ENCODE assay signal across 23 cellular contexts in the genomic region with DNA sequence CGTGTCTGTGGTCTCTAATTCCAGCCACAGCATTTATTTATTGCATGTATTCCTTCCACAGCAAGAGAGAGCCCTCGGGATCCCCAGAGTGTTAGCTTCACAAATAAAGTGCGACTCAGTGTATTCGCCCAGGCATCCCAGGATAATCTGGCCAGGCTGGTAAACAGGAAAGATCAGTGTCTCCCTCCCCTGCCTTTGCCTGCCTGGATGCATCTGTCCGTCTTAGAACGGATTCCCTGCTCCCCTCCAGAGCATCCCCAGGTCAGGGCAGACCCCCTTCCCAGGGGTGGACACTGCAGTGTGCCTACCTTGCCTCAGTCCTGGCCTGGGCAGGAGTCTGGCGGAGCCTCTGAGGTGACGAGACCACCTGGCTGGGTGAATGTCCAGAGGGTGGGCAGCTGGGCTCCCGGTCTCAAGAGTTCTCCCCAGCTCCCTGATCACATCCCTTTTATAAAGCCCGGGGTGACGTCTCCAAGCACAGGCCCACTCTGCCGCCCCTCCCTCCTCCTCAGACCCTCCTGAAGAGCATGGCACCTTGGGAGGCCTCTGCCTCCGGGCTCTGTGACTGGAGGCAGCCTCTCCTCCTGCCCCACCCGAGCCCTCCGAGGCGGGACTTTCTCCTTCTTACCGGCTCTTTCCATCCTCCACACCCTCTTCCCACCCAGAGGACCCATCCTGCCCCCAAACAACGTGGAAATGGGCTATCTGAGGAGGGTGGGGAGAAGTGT. TPM values are rescaled to one million over a fixed set of nuclear protein-coding genes. Genes with fewer than 3 reads are reported as not detected.
DNase-seq lines count a peak whose midpoint lies in the region; ATAC-seq, FAIRE-seq and TF ChIP-seq lines count a peak whose summit lies in the region.
"Had no signal": no experiment of that assay in that cellular context is flagged by ENCODE, and none has a peak within 500 bp of the region (broad histone marks: within the 10 kb centered on the region; RNA-seq: fewer than 3 reads in every experiment).

A gene with protein sequence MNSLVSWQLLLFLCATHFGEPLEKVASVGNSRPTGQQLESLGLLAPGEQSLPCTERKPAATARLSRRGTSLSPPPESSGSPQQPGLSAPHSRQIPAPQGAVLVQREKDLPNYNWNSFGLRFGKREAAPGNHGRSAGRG (minus strand): TSS at position 424 of the 728 bp plus-strand sequence. CDS start 3,615 bp downstream, outside the sequence.

- peak within 1 kb of the TSS; percentile 100 for H3K23ac ChIP-seq in IMR-90 (ENCODE audit: low read depth, low read length)

- BruUV-seq in IMR-90 (replicated peaks; lab: Mats Ljungman, UMichigan) (no TSS peak), endothelial cell of umbilical vein (replicated peaks; lab: Mats Ljungman, UMichigan) (no TSS peak)

- peak within 1 kb of the TSS; percentile 100 for H2BK15ac ChIP-seq in IMR-90 (ENCODE audit: low read depth, low read length)

- H3K27me3 ChIP-seq in BJ (ENCODE audit: control insufficient read depth, insufficient read depth, low read length) = no peaks in the 10 kb centered on the region
- no peaks in the 10 kb centered on the region for H3K27me3 ChIP-seq in IMR-90 (ENCODE audit: control insufficient read depth, insufficient read depth, low read length)
- no peaks in the 10 kb centered on the region for H3K27me3 ChIP-seq in endothelial cell of umbilical vein (ENCODE audit: control insufficient read depth in 2 of 2, insufficient read depth in 2 of 2, low read length in 2 of 2)
- H3K27me3 ChIP-seq in neural progenitor cell = peaks cover 22% of the 10 kb centered on the region
- H3K27me3 ChIP-seq: vagina had no signal

- POLR2A ChIA-PET in BJ (lab: Charles Lee) (no interaction called here), IMR-90 (lab: Charles Lee; ENCODE audit: unreplicated experiment) (no interaction called here), endothelial cell of umbilical vein (lab: Charles Lee) (no interaction called here)

- H3K27me3 Mint-ChIP-seq in neural progenitor cell (ENCODE audit: insufficient read depth, low read depth) = peaks cover 26% of the 10 kb centered on the region
- peaks cover 12% of the 10 kb centered on the region for H3K27me3 Mint-ChIP-seq in activated T-helper 2 cell treated with anti-CD3 and anti-CD28 coated beads, Interferon-gamma antibody, Interleukin-2, Interleukin-4, amounts not matched to agents 10 μg/mL and 5 μg/mL and 100 μg/mL, durations not matched to agents 14 hours and 24 hours and 36 hours (ENCODE audit: low read depth)

- H3K36me3 Mint-ChIP-seq in neural progenitor cell = no peaks in the 10 kb centered on the region
- no peaks in the 10 kb centered on the region for H3K36me3 Mint-ChIP-seq in activated T-helper 2 cell treated with anti-CD3 and anti-CD28 coated beads, Interferon-gamma antibody, Interleukin-2, Interleukin-4, amounts not matched to agents 10 μg/mL and 5 μg/mL and 100 μg/mL, durations not matched to agents 14 hours and 24 hours and 36 hours (ENCODE audit: low read depth)
- H3K36me3 Mint-ChIP-seq: IgD-negative memory B cell; naive thymus-derived CD8-positive, alpha-beta T cell had no signal

- peak within 1 kb of the TSS; percentile 72 to 99 for H4K8ac ChIP-seq in IMR-90 (ENCODE audit: low read depth in 2 of 2, low read length in 2 of 2)

- TF ChIP-seq POLR2A in IMR-90 (IDR thresholded peaks at IDR 0.05; ENCODE audit: low read depth, low read length) (no peak), endothelial cell of umbilical vein (IDR thresholded peaks at IDR 0.05; ENCODE audit: low read depth, low read length) (no peak)

- H4K20me1 ChIP-seq in IMR-90 (ENCODE audit: insufficient read depth, low read length) = no peaks in the 10 kb centered on the region
- no peaks in the 10 kb centered on the region for H4K20me1 ChIP-seq in endothelial cell of umbilical vein (replicated peaks; ENCODE audit: control insufficient read depth, extremely low read depth, insufficient read depth, low read length)
- H4K20me1 ChIP-seq in neural progenitor cell (ENCODE audit: low read depth) = no peaks in the 10 kb centered on the region

- TF ChIP-seq CTCF in BJ (IDR thresholded peaks at IDR 0.05; ENCODE audit: insufficient read depth, low read depth, low read length) = no peak
- no peak for TF ChIP-seq CTCF in IMR-90 (conservative IDR thresholded peaks at IDR 0.05; ENCODE audit: low read depth, low read length)
- TF ChIP-seq CTCF in endothelial cell of umbilical vein (IDR thresholded peaks at IDR 0.05; ENCODE audit: extremely low read depth in 1 of 2, insufficient read depth in 1 of 2, low read depth in 1 of 2, low read length in 2 of 2) = no peak
- TF ChIP-seq CTCF in neural progenitor cell (IDR thresholded peaks at IDR 0.05) = no peak

- dilution Hi-C loops in IMR-90 (cut with HindIII; ENCODE audit: low sequenced_read_pairs, unreplicated experiment) = no loop called here
- dilution Hi-C loops in endothelial cell of umbilical vein (cut with MboI; ENCODE audit: extremely low pct_ligation_motif_present, low sequenced_read_pairs) = no loop called here

- no peaks in the 10 kb centered on the region for H3K9me3 ChIP-seq in IMR-90 (ENCODE audit: control insufficient read depth, insufficient read depth, low read length)
- H3K9me3 ChIP-seq in endothelial cell of umbilical vein (replicated peaks; ENCODE audit: control insufficient read depth, insufficient read depth, low read length) = no peaks in the 10 kb centered on the region
- H3K9me3 ChIP-seq in neural progenitor cell (ENCODE audit: low read depth) = no peaks in the 10 kb centered on the region
- H3K9me3 ChIP-seq: vagina had no signal

- peak within 1 kb of the TSS; percentile 100 for H2AK5ac ChIP-seq in IMR-90 (ENCODE audit: low read depth, low read length)

- intact Hi-C loops in IMR-90 (cut with micrococcal nuclease) (no loop called here), endothelial cell of umbilical vein (cut with micrococcal nuclease) (no loop called here)
- intact Hi-C loops in activated T-helper 2 cell treated with anti-CD3 and anti-CD28 coated beads, Interferon-gamma antibody, Interleukin-2, Interleukin-4, amounts not matched to agents 10 μg/mL and 5 μg/mL and 100 μg/mL, durations not matched to agents 14 hours and 24 hours and 36 hours (cut with micrococcal nuclease) = no loop called here

- peak; percentile 10 for ATAC-seq in IMR-90 (ENCODE audit: low read depth)
- ATAC-seq: naive thymus-derived CD8-positive, alpha-beta T cell; Right ventricle myocardium inferior had no signal

- no peak for DNase-seq in BJ (ENCODE audit: low read depth)
- DNase-seq in IMR-90 = peak; percentile 16
- no peak for DNase-seq in endothelial cell of umbilical vein (ENCODE audit: low read depth, low spot score)
- no peak for DNase-seq in neural progenitor cell (ENCODE audit: low spot score)
- DNase-seq in T-helper 9 cell = no peak
- no peak for DNase-seq in NCI-H526 treated with DMSO at 0.1 percent for 48 hours (lab: John Stamatoyannopoulos, UW)
- DNase-seq in activated T-helper 2 cell treated with anti-CD3 and anti-CD28 coated beads, Interferon-gamma antibody, Interleukin-2, Interleukin-4, amounts not matched to agents 10 μg/mL and 5 μg/mL and 100 μg/mL, durations not matched to agents 14 hours and 24 hours and 36 hours (ENCODE audit: low spot score) = no peak
- no peak for DNase-seq in NCI-H1048 (lab: John Stamatoyannopoulos, UW)
- DNase-seq: activated CD4-positive, alpha-beta T cell treated with anti-CD3 and anti-CD28 coated beads, Interleukin-2, amount 50 U/mL, for 4 hours; activated naive CD4-positive, alpha-beta T cell treated with anti-CD3 and anti-CD28 coated beads, Interleukin-2, amount 50 U/mL, for 16 hours; activated T-cell treated with anti-CD3 and anti-CD28 coated beads, Interleukin-2, amount 50 U/mL, for 1 hour; DMS153; mammary epithelial cell; naive thymus-derived CD8-positive, alpha-beta T cell; NCI-H2029 treated with DMSO at 0.1 percent for 48 hours; stimulated activated CD4-positive, alpha-beta T cell treated with anti-CD3 and anti-CD28 coated beads, Interleukin-4, amount 100 ng/mL, for 24 hours; T-helper 1 cell had no signal

- H3K9ac ChIP-seq in IMR-90 (ENCODE audit: low read depth, low read length) = peak within 1 kb of the TSS; percentile 0; the same call in 1 of the 2 replicates
- H3K9ac ChIP-seq in endothelial cell of umbilical vein (replicated peaks; ENCODE audit: extremely low read depth, insufficient read depth, low read length) = no peak within 1 kb of the TSS
- H3K9ac ChIP-seq in neural progenitor cell = no peak within 1 kb of the TSS

- H4K91ac ChIP-seq in IMR-90 (ENCODE audit: insufficient read depth, low read depth, low read length) = peak within 1 kb of the TSS; percentile 99

- peaks cover 6 to 31% of the 10 kb centered on the region in 2 experiments; a peak in 3 of 4 replicates for H3K79me1 ChIP-seq in IMR-90 (ENCODE audit: low read depth in 1 of 2, low read length in 2 of 2)

- peak within 1 kb of the TSS; percentile 92; the same call in 1 of the 2 replicates for H4K5ac ChIP-seq in IMR-90 (ENCODE audit: low read depth, low read length)

- FAIRE-seq in endothelial cell of umbilical vein (lab: Jason Lieb, UNC) = peak; percentile 55
- FAIRE-seq: colon had no signal

- peak within 1 kb of the TSS; percentile 81 for H2AK9ac ChIP-seq in IMR-90 (replicated peaks; ENCODE audit: low read depth, low read length, poor library complexity)

- H2BK5ac ChIP-seq in IMR-90 (ENCODE audit: low read depth, low read length, poor library complexity, severe bottlenecking) = peak within 1 kb of the TSS; percentile 100

- no peak for TF ChIP-seq RAD21 in IMR-90 (IDR thresholded peaks at IDR 0.05; ENCODE audit: low read length)

- peak within 1 kb of the TSS; percentile 100 for H2BK120ac ChIP-seq in IMR-90 (ENCODE audit: low read depth, low read length)

- H2AFZ ChIP-seq in IMR-90 (replicated peaks; ENCODE audit: low read length, poor library complexity) (peak within 1 kb of the TSS; percentile 80), endothelial cell of umbilical vein (ENCODE audit: low read depth, low read length) (peak within 1 kb of the TSS; percentile 72), neural progenitor cell (replicated peaks) (peak within 1 kb of the TSS; percentile 17)

- H3K4me3 Mint-ChIP-seq in neural progenitor cell = no peak within 1 kb of the TSS
- no peak within 1 kb of the TSS for H3K4me3 Mint-ChIP-seq in activated T-helper 2 cell treated with anti-CD3 and anti-CD28 coated beads, Interferon-gamma antibody, Interleukin-2, Interleukin-4, amounts not matched to agents 10 μg/mL and 5 μg/mL and 100 μg/mL, durations not matched to agents 14 hours and 24 hours and 36 hours (ENCODE audit: low read depth)
- H3K4me3 Mint-ChIP-seq: IgD-negative memory B cell had no signal

- H3K56ac ChIP-seq in IMR-90 (ENCODE audit: extremely low read depth, insufficient read depth, low read length) = peak within 1 kb of the TSS; percentile 65; the same call in 1 of the 2 replicates

- CTCF ChIA-PET in BJ (lab: Yijun Ruan, JAX) = interaction anchor here (3.8 to 5.1 kb wide), 2 partner anchors 11 to 31 kb away, joined by 46 to 51 read pairs; a partner anchor contains a TSS
- CTCF ChIA-PET in IMR-90 (lab: Yijun Ruan, JAX) = interaction anchor here (0.9 kb wide), 1 partner anchor 34 kb away, joined by 3 read pairs; no protein-coding TSS in a partner anchor
- CTCF ChIA-PET in endothelial cell of umbilical vein (lab: Charles Lee) = interaction anchor here (3.8 kb wide), 1 partner anchor 10 kb away, joined by 86 read pairs; no protein-coding TSS in a partner anchor

- peak within 1 kb of the TSS; percentile 45; the same call in 1 of the 2 replicates for H3K4me2 ChIP-seq in IMR-90 (ENCODE audit: low read depth, low read length)
- no peak within 1 kb of the TSS for H3K4me2 ChIP-seq in endothelial cell of umbilical vein (ENCODE audit: insufficient read depth, low read length)
- H3K4me2 ChIP-seq in neural progenitor cell = no peak within 1 kb of the TSS

- H3K4me1 ChIP-seq in IMR-90 (ENCODE audit: control insufficient read depth, insufficient read depth, low read length) (peaks cover 34% of the 10 kb centered on the region), endothelial cell of umbilical vein (ENCODE audit: control insufficient read depth, extremely low read depth, insufficient read depth, low read length) (peaks cover 39% of the 10 kb centered on the region), neural progenitor cell (peaks cover 4% of the 10 kb centered on the region)
- H3K4me1 ChIP-seq: vagina had no signal

- no peaks in the 10 kb centered on the region for H3K79me2 ChIP-seq in endothelial cell of umbilical vein (ENCODE audit: control insufficient read depth, insufficient read depth, low read length)
- H3K79me2 ChIP-seq in neural progenitor cell (ENCODE audit: low read depth) = no peaks in the 10 kb centered on the region

- no peaks in the 10 kb centered on the region for H3K36me3 ChIP-seq in BJ (ENCODE audit: control insufficient read depth, insufficient read depth, low read length)
- no peaks in the 10 kb centered on the region for H3K36me3 ChIP-seq in IMR-90 (ENCODE audit: control insufficient read depth, insufficient read depth, low read length)
- H3K36me3 ChIP-seq in endothelial cell of umbilical vein (ENCODE audit: control insufficient read depth in 2 of 2, extremely low read depth in 1 of 2, insufficient read depth in 2 of 2, low read length in 2 of 2) = no peaks in the 10 kb centered on the region
- no peaks in the 10 kb centered on the region for H3K36me3 ChIP-seq in neural progenitor cell
- H3K36me3 ChIP-seq: vagina had no signal

- peak within 1 kb of the TSS; percentile 100 for H3K4ac ChIP-seq in IMR-90 (ENCODE audit: low read depth, low read length)

- H2BK20ac ChIP-seq in IMR-90 (ENCODE audit: low read depth, low read length) = peak within 1 kb of the TSS; percentile 100

- whole genome bisulfite sequencing in IMR-90 (ENCODE audit: extremely low coverage in 2 of 2, insufficient read length in 1 of 2), 2 experiments = 36% methylated on average over 4 of the region's 18 CpGs; no CpG with 5 or more reads in 1 of the 2 experiments

- in situ Hi-C loops in IMR-90 (cut with MboI; ENCODE audit: low sequenced_read_pairs) = no loop called here

- peaks cover 6% of the 10 kb centered on the region for H3K4me1 Mint-ChIP-seq in neural progenitor cell
- no peaks in the 10 kb centered on the region for H3K4me1 Mint-ChIP-seq in activated T-helper 2 cell treated with anti-CD3 and anti-CD28 coated beads, Interferon-gamma antibody, Interleukin-2, Interleukin-4, amounts not matched to agents 10 μg/mL and 5 μg/mL and 100 μg/mL, durations not matched to agents 14 hours and 24 hours and 36 hours (ENCODE audit: low read depth)

- H3K27ac Mint-ChIP-seq in neural progenitor cell = no peak within 1 kb of the TSS
- no peak within 1 kb of the TSS for H3K27ac Mint-ChIP-seq in activated T-helper 2 cell treated with anti-CD3 and anti-CD28 coated beads, Interferon-gamma antibody, Interleukin-2, Interleukin-4, amounts not matched to agents 10 μg/mL and 5 μg/mL and 100 μg/mL, durations not matched to agents 14 hours and 24 hours and 36 hours
- H3K27ac Mint-ChIP-seq: IgD-negative memory B cell had no signal

- H3K9me3 Mint-ChIP-seq in neural progenitor cell = no peaks in the 10 kb centered on the region
- no peaks in the 10 kb centered on the region for H3K9me3 Mint-ChIP-seq in activated T-helper 2 cell treated with anti-CD3 and anti-CD28 coated beads, Interferon-gamma antibody, Interleukin-2, Interleukin-4, amounts not matched to agents 10 μg/mL and 5 μg/mL and 100 μg/mL, durations not matched to agents 14 hours and 24 hours and 36 hours
- H3K9me3 Mint-ChIP-seq: IgD-negative memory B cell; naive thymus-derived CD8-positive, alpha-beta T cell had no signal

- H3K9me1 ChIP-seq in IMR-90 (ENCODE audit: insufficient read depth, low read length) = peaks cover 35% of the 10 kb centered on the region
- no peaks in the 10 kb centered on the region for H3K9me1 ChIP-seq in endothelial cell of umbilical vein (replicated peaks; ENCODE audit: control insufficient read depth, extremely low read depth, insufficient read depth, low read length)

- H3K27ac ChIP-seq in IMR-90 (ENCODE audit: insufficient read depth, low read length) (peak within 1 kb of the TSS; percentile 8; the same call in 1 of the 2 replicates), endothelial cell of umbilical vein (ENCODE audit: insufficient read depth, low read depth, low read length) (peak within 1 kb of the TSS; percentile 87), neural progenitor cell (no peak within 1 kb of the TSS)
- H3K27ac ChIP-seq: vagina had no signal

- peaks cover 6% of the 10 kb centered on the region for H3F3A ChIP-seq in neural progenitor cell (ENCODE audit: low read depth)

- H3K18ac ChIP-seq in IMR-90 (ENCODE audit: low read depth, low read length) = peak within 1 kb of the TSS; percentile 98; the same call in 1 of the 2 replicates

- peak within 1 kb of the TSS; percentile 100 for H3K14ac ChIP-seq in IMR-90 (replicated peaks; ENCODE audit: low read depth, low read length)

- H3K4me3 ChIP-seq in BJ (ENCODE audit: low read depth, low read length) (no peak within 1 kb of the TSS), IMR-90 (ENCODE audit: insufficient read depth, low read depth, low read length) (peak within 1 kb of the TSS; percentile 16; the same call in 1 of the 2 replicates), endothelial cell of umbilical vein (replicated peaks in 1 of 3; ENCODE audit: insufficient read depth in 1 of 3, low read depth in 1 of 3, low read length in 3 of 3) (no peak within 1 kb of the TSS), neural progenitor cell (no peak within 1 kb of the TSS)
- H3K4me3 ChIP-seq: skin epidermis, vagina had no signal

RNA-seq across cellular contexts. Expression of the gene that starts here (rescaled TPM):
- polyA plus RNA-seq in BJ (2011; rRNA removed) (23.0 and 25.7 TPM in 2 replicates), IMR-90 (2012; rRNA removed) (27.3 and 34.7 TPM in 2 replicates), endothelial cell of umbilical vein (0.22 and 0.60 TPM in 2 replicates)
- 6.0 and 6.7 TPM in 2 replicates for polyA minus RNA-seq in BJ (2011; rRNA and poly(A)+ RNA removed)
- total RNA-seq in IMR-90 (2012; rRNA removed) (7.2 and 11.7 TPM in 2 replicates), endothelial cell of umbilical vein (1.00 and 3.9 TPM in 2 replicates), neural progenitor cell (ENCODE audit: low replicate concordance) (not detected in 2 replicates)
- polyA plus RNA-seq in IMR-90 (2012; cell fraction: cytosol; rRNA removed) = 26.9 and 33.4 TPM in 2 replicates
- 6.2 and 14.8 TPM in 2 replicates for polyA plus RNA-seq in IMR-90 (2012; cell fraction: nucleus; rRNA removed; ENCODE audit: low replicate concordance)
- polyA plus RNA-seq in endothelial cell of umbilical vein (2011; cell fraction: cytosol; rRNA removed) = 0.32 TPM in 1 of 2 replicates, not detected in the other
- polyA plus RNA-seq in endothelial cell of umbilical vein (2011; cell fraction: nucleus; rRNA removed) = not detected in 2 replicates
- polyA plus RNA-seq in endothelial cell of umbilical vein (2012) = 0.47 and 0.87 TPM in 2 replicates
- not detected in 2 replicates for polyA minus RNA-seq in endothelial cell of umbilical vein
- not detected for polyA minus RNA-seq in endothelial cell of umbilical vein (2011; cell fraction: cytosol; rRNA and poly(A)+ RNA removed)
- not detected in 2 replicates for polyA minus RNA-seq in endothelial cell of umbilical vein (2011; cell fraction: nucleus; rRNA and poly(A)+ RNA removed)
- total RNA-seq in activated T-helper 2 cell treated with anti-CD3 and anti-CD28 coated beads, Interferon-gamma antibody, Interleukin-2, Interleukin-4, amounts not matched to agents 10 μg/mL and 5 μg/mL and 100 μg/mL, durations not matched to agents 14 hours and 24 hours and 36 hours = not detected in 2 replicates
- total RNA-seq: mammary epithelial cell; naive thymus-derived CD8-positive, alpha-beta T cell; NCI-H460; Right ventricle myocardium inferior; vagina had no signal
- polyA plus RNA-seq: IgD-negative memory B cell; mammary epithelial cell; naive thymus-derived CD8-positive, alpha-beta T cell had no signal

Comparison
In these comparisons a context has a peak if more than half of its experiments do, and no peak if none do; other contexts are left out.
1. H2AFZ ChIP-seq: peak in every context shown above with its lines; median percentile 80 in IMR-90; 72 in endothelial cell of umbilical vein; 17 in neural progenitor cell.